In genomic region chr15:37078566-37078965, GRCh38 we compare ENCODE assay signal across 1 cellular context.
A peak's percentile ranks its signal among the peaks of the same experiment; 100 is the strongest.
TF ChIP-seq lines count a peak whose summit lies in the region.

No MANE protein-coding gene starts in this region.

TF ChIP-seq in HEK293, 187 proteins besides CTCF, POLR2A, EP300 and RAD21 (continued from another document and continues in another):
- TF ChIP-seq ZSCAN18 (tag by site-specific recombination; IDR thresholded peaks at IDR 0.05), result no peak
- TF ChIP-seq ZNF302 (tag by site-specific recombination; IDR thresholded peaks at IDR 0.05; ENCODE audit: low read depth), result no peak
- no peak for TF ChIP-seq ZNF623 (tag by site-specific recombination; IDR thresholded peaks at IDR 0.05)
- TF ChIP-seq ZIC2 (tag by site-specific recombination; IDR thresholded peaks at IDR 0.05), result peak; percentile 24; the same call in 1 of the 2 replicates
- no peak for TF ChIP-seq ZFP3 (tag by site-specific recombination; IDR thresholded peaks at IDR 0.05; ENCODE audit: low read depth)
- no peak for TF ChIP-seq GLIS1 (tag by site-specific recombination; IDR thresholded peaks at IDR 0.05)
- no peak for TF ChIP-seq ZNF777 (tag by site-specific recombination; IDR thresholded peaks at IDR 0.05; ENCODE audit: borderline replicate concordance)
- TF ChIP-seq OVOL3 (tag by site-specific recombination; IDR thresholded peaks at IDR 0.05), result peak; percentile 79; the same call in 1 of the 2 replicates
- no peak for TF ChIP-seq SCRT2 (tag by site-specific recombination; IDR thresholded peaks at IDR 0.05)
- peak; percentile 64; the same call in 1 of the 2 replicates for TF ChIP-seq OSR2 (tag by site-specific recombination; IDR thresholded peaks at IDR 0.05)
- TF ChIP-seq ZNF280C (tag by site-specific recombination; IDR thresholded peaks at IDR 0.05), result no peak
- TF ChIP-seq ZNF184 (tag by site-specific recombination; IDR thresholded peaks at IDR 0.05), result no peak
- no peak for TF ChIP-seq ZNF747 (tag by site-specific recombination; IDR thresholded peaks at IDR 0.05)
- TF ChIP-seq BCL6B (tag by site-specific recombination; IDR thresholded peaks at IDR 0.05), result peak; percentile 50; the same call in 1 of the 2 replicates
- no peak for TF ChIP-seq ZNF692 (tag by site-specific recombination; IDR thresholded peaks at IDR 0.05)
- no peak for TF ChIP-seq ZBTB21 (tag by site-specific recombination; IDR thresholded peaks at IDR 0.05)
- TF ChIP-seq ZNF48 (tag by site-specific recombination; IDR thresholded peaks at IDR 0.05), result no peak
- TF ChIP-seq ZBTB11 (tag by site-specific recombination; conservative IDR thresholded peaks at IDR 0.05; ENCODE audit: low read depth), result no peak
- no peak for TF ChIP-seq ZNF571 (tag by site-specific recombination; IDR thresholded peaks at IDR 0.05)
- no peak for TF ChIP-seq ZNF488 (tag by site-specific recombination; IDR thresholded peaks at IDR 0.05)
- TF ChIP-seq BCL11B (tag by site-specific recombination; IDR thresholded peaks at IDR 0.05; ENCODE audit: low read depth), result 0 out of 2 replicates have a peak, but pooled peaks have one; percentile 47
- TF ChIP-seq SP7 (tag by site-specific recombination; IDR thresholded peaks at IDR 0.05), result peak; percentile 44; the same call in 1 of the 2 replicates
- TF ChIP-seq ZNF266 (tag by site-specific recombination; IDR thresholded peaks at IDR 0.05; ENCODE audit: low read depth), result no peak
- TF ChIP-seq ZNF26 (tag by site-specific recombination; IDR thresholded peaks at IDR 0.05), result no peak
- TF ChIP-seq ZFP69B (tag by site-specific recombination; IDR thresholded peaks at IDR 0.05), result no peak
- no peak for TF ChIP-seq SALL2 (tag by site-specific recombination; IDR thresholded peaks at IDR 0.05; ENCODE audit: borderline replicate concordance)
- no peak for TF ChIP-seq REST (tag by site-specific recombination; IDR thresholded peaks at IDR 0.05)
- no peak for TF ChIP-seq ZNF10 (tag by site-specific recombination; IDR thresholded peaks at IDR 0.05)
- TF ChIP-seq ZNF624 (tag by site-specific recombination; IDR thresholded peaks at IDR 0.05), result no peak
- TF ChIP-seq TCF7L2 (IDR thresholded peaks at IDR 0.05; ENCODE audit: borderline replicate concordance, low read depth, low read length), result no peak
- TF ChIP-seq MYNN (tag by site-specific recombination; IDR thresholded peaks at IDR 0.05; ENCODE audit: borderline replicate concordance), result no peak
- TF ChIP-seq SP3 (tag by site-specific recombination; IDR thresholded peaks at IDR 0.05), result no peak
- no peak for TF ChIP-seq ZNF112 (tag by site-specific recombination; IDR thresholded peaks at IDR 0.05)
- TF ChIP-seq ZBTB44 (tag by site-specific recombination; IDR thresholded peaks at IDR 0.05), result peak; percentile 74
- no peak for TF ChIP-seq ZNF24 (tag by site-specific recombination; IDR thresholded peaks at IDR 0.05)
- peak; percentile 47; the same call in 1 of the 2 replicates for TF ChIP-seq WT1 (tag by site-specific recombination; IDR thresholded peaks at IDR 0.05)
- no peak for TF ChIP-seq ZNF223 (tag by site-specific recombination; IDR thresholded peaks at IDR 0.05)
- no peak for TF ChIP-seq ZNF211 (tag by site-specific recombination; IDR thresholded peaks at IDR 0.05; ENCODE audit: low read depth)
- TF ChIP-seq KLF17 (tag by site-specific recombination; IDR thresholded peaks at IDR 0.05), result no peak
- TF ChIP-seq ZNF214 (tag by site-specific recombination; IDR thresholded peaks at IDR 0.05; ENCODE audit: borderline replicate concordance), result no peak
- no peak for TF ChIP-seq MZF1 (tag by site-specific recombination; IDR thresholded peaks at IDR 0.05; ENCODE audit: borderline replicate concordance)
- no peak for TF ChIP-seq KLF16 (tag by site-specific recombination; IDR thresholded peaks at IDR 0.05)
